Comparison of ENCODE assay signal across 23 cellular contexts in the genomic region with DNA sequence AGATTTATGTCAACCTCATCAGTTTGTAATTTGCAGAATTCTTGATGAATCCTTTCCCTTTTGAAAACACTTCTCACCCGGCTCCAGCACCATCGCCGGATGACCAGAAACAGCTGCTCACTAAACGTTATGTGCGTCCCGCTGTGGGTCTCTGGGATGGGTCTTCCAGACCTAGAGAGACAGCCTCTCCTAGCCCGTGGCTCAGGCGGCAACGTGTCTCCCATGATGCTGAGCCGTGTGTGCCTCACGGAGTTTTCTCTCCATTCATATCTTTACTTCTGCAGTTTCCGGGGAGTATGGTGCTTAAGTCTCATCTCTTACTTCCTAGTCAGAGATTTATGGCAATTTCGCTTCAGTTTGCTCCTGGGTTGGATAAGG. TPM values are rescaled to one million over a fixed set of nuclear protein-coding genes. Genes with fewer than 3 reads are reported as not detected.
A peak's percentile ranks its signal among the peaks of the same experiment; 100 is the strongest.
DNase-seq lines count a peak whose midpoint lies in the region; ATAC-seq, FAIRE-seq and TF ChIP-seq lines count a peak whose summit lies in the region.
"Had no signal": no experiment of that assay in that cellular context is flagged by ENCODE, and none has a peak within 500 bp of the region (broad histone marks: within the 10 kb centered on the region; RNA-seq: fewer than 3 reads in every experiment).

No MANE protein-coding gene starts in this region.

- no peak overlapping the region for H3K4me2 ChIP-seq in mammary epithelial cell (ENCODE audit: insufficient read depth, low read depth, low read length)

- POLR2A ChIA-PET in activated CD4-positive, alpha-beta memory T cell treated with anti-CD3 and anti-CD28 coated beads, Interleukin-2, amount 10 ng/mL, durations not matched to agents 7 days and 5 days (lab: Charles Lee): no interaction called here

- no peak overlapping the region for H3K4me3 ChIP-seq in breast epithelium
- H3K4me3 ChIP-seq in mammary epithelial cell (replicated peaks in 1 of 3; ENCODE audit: insufficient read depth in 1 of 3, low read depth in 2 of 3, low read length in 3 of 3): no peak overlapping the region
- H3K4me3 ChIP-seq in body of pancreas: no peak overlapping the region
- H3K4me3 ChIP-seq in kidney (ENCODE audit: low read length in 2 of 2): no peak overlapping the region
- H3K4me3 ChIP-seq in suprapubic skin: no peak overlapping the region

- no peak for TF ChIP-seq EP300 in suprapubic skin (IDR thresholded peaks at IDR 0.05)

- no peaks in the 10 kb centered on the region for H4K20me1 ChIP-seq in mammary epithelial cell (ENCODE audit: insufficient read depth, low read length)

- H3K27ac ChIP-seq in breast epithelium: peak overlapping the region; percentile 38 to 57
- H3K27ac ChIP-seq in mammary epithelial cell (ENCODE audit: insufficient read depth, low read depth, low read length): no peak overlapping the region
- peak overlapping the region in 3 of 4 donors; percentile 18 to 65 (median 55) for H3K27ac ChIP-seq in body of pancreas
- no peak overlapping the region for H3K27ac ChIP-seq in kidney (ENCODE audit: low read depth in 2 of 2, low read length in 2 of 2)
- peak overlapping the region; percentile 54 for H3K27ac ChIP-seq in suprapubic skin
- H3K27ac ChIP-seq: 22Rv1, HL-60 had no signal

- H3K4me1 Mint-ChIP-seq in activated CD8-positive, alpha-beta memory T cell treated with anti-CD3 and anti-CD28 coated beads, Interleukin-2, amount 10 ng/mL, durations not matched to agents 7 days and 5 days: no peaks in the 10 kb centered on the region
- H3K4me1 Mint-ChIP-seq in stimulated activated effector memory CD8-positive, alpha-beta T cell treated with anti-CD3 and anti-CD28 coated beads, Interleukin-12 subunit alpha, Interleukin-12 subunit beta, amount 100 ng/mL, for 72 hours: peaks cover 11% of the 10 kb centered on the region
- no peaks in the 10 kb centered on the region for H3K4me1 Mint-ChIP-seq in activated CD4-positive, alpha-beta memory T cell treated with anti-CD3 and anti-CD28 coated beads, Interleukin-2, amount 10 ng/mL, durations not matched to agents 7 days and 5 days

- H3K9me3 Mint-ChIP-seq in activated CD8-positive, alpha-beta memory T cell treated with anti-CD3 and anti-CD28 coated beads, Interleukin-2, amount 10 ng/mL, durations not matched to agents 7 days and 5 days (ENCODE audit: low read depth): no peaks in the 10 kb centered on the region
- H3K9me3 Mint-ChIP-seq in stimulated activated effector memory CD8-positive, alpha-beta T cell treated with anti-CD3 and anti-CD28 coated beads, Interleukin-12 subunit alpha, Interleukin-12 subunit beta, amount 100 ng/mL, for 72 hours: no peaks in the 10 kb centered on the region
- no peaks in the 10 kb centered on the region for H3K9me3 Mint-ChIP-seq in activated CD4-positive, alpha-beta memory T cell treated with anti-CD3 and anti-CD28 coated beads, Interleukin-2, amount 10 ng/mL, durations not matched to agents 7 days and 5 days
- H3K9me3 Mint-ChIP-seq: HFFc6 had no signal

- TF ChIP-seq CTCF in breast epithelium (IDR thresholded peaks at IDR 0.05) (no peak), mammary epithelial cell (conservative IDR thresholded peaks at IDR 0.05 in 1 of 2, IDR thresholded peaks at IDR 0.05 in 1 of 2; ENCODE audit: extremely low read depth in 1 of 2, insufficient read depth in 1 of 2, low read depth in 1 of 2, low read length in 2 of 2) (no peak), body of pancreas (IDR thresholded peaks at IDR 0.05) (no peak), kidney (IDR thresholded peaks at IDR 0.05; ENCODE audit: borderline replicate concordance, extremely low read depth, insufficient read depth) (no peak), suprapubic skin (IDR thresholded peaks at IDR 0.05) (no peak)

- H3K27me3 ChIP-seq in breast epithelium (no peaks in the 10 kb centered on the region), mammary epithelial cell (ENCODE audit: insufficient read depth, low read length) (no peaks in the 10 kb centered on the region), body of pancreas (no peaks in the 10 kb centered on the region), suprapubic skin (no peaks in the 10 kb centered on the region)

- no peaks in the 10 kb centered on the region for H3K79me2 ChIP-seq in mammary epithelial cell (ENCODE audit: insufficient read depth, low read length)

- H3K9ac ChIP-seq in mammary epithelial cell (ENCODE audit: insufficient read depth, low read length) (no peak overlapping the region), kidney (ENCODE audit: low read length in 2 of 2) (no peak overlapping the region)

- H3K4me1 ChIP-seq in breast epithelium (peaks cover 0 to 4% of the 10 kb centered on the region in 2 donors), mammary epithelial cell (ENCODE audit: insufficient read depth, low read length) (peaks cover 3% of the 10 kb centered on the region), body of pancreas (peaks cover 10% of the 10 kb centered on the region), kidney (ENCODE audit: control insufficient read depth in 1 of 2, insufficient read depth in 1 of 2, low read depth in 1 of 2, low read length in 2 of 2) (no peaks in the 10 kb centered on the region), suprapubic skin (peaks cover 18% of the 10 kb centered on the region)

- H3K27ac Mint-ChIP-seq in activated CD8-positive, alpha-beta memory T cell treated with anti-CD3 and anti-CD28 coated beads, Interleukin-2, amount 10 ng/mL, durations not matched to agents 7 days and 5 days: no peak overlapping the region
- H3K27ac Mint-ChIP-seq in stimulated activated effector memory CD8-positive, alpha-beta T cell treated with anti-CD3 and anti-CD28 coated beads, Interleukin-12 subunit alpha, Interleukin-12 subunit beta, amount 100 ng/mL, for 72 hours: no peak overlapping the region
- H3K27ac Mint-ChIP-seq in activated CD4-positive, alpha-beta memory T cell treated with anti-CD3 and anti-CD28 coated beads, Interleukin-2, amount 10 ng/mL, durations not matched to agents 7 days and 5 days: no peak overlapping the region
- H3K27ac Mint-ChIP-seq: HFFc6 had no signal

- intact Hi-C loops in breast epithelium (cut with DNase I; ENCODE audit: low total_unique reads): no loop called here
- intact Hi-C loops in mammary epithelial cell (cut with micrococcal nuclease): no loop called here
- intact Hi-C loops in body of pancreas (cut with DNase I): no loop called here
- intact Hi-C loops in kidney (cut with DNase I): no loop called here

- DNase-seq in breast epithelium (ENCODE audit: low spot score in 2 of 2) (no peak), mammary epithelial cell (no peak), body of pancreas (no peak), kidney (peak; percentile 58), suprapubic skin (ENCODE audit: low spot score in 2 of 2) (no peak)
- DNase-seq in activated CD8-positive, alpha-beta memory T cell treated with anti-CD3 and anti-CD28 coated beads, Interleukin-2, amount 10 ng/mL, durations not matched to agents 7 days and 5 days: no peak
- no peak for DNase-seq in stimulated activated effector memory CD8-positive, alpha-beta T cell treated with anti-CD3 and anti-CD28 coated beads, Interleukin-12 subunit alpha, Interleukin-12 subunit beta, amount 100 ng/mL, for 72 hours (ENCODE audit: low spot score in 2 of 2)
- DNase-seq in activated CD4-positive, alpha-beta memory T cell treated with anti-CD3 and anti-CD28 coated beads, Interleukin-2, amount 10 ng/mL, durations not matched to agents 7 days and 5 days: no peak
- DNase-seq: DMS153; EL; HFFc6; KBM-7; NCI-H1092; NCI-H1694; NCI-H2107; NCI-H345; NCI-H526 treated with DMSO at 0.1 percent for 48 hours; NK-92 treated with Interleukin-12 subunit alpha and Interleukin-12 subunit beta, amount 100 ng/mL, for 24 hours; OCI-M1 had no signal

- 95% methylated on average over 13 of the region's 13 CpGs for WGBS in mammary epithelial cell (ENCODE audit: low coverage, missing lambda C conversion rate)
- 78 to 85% methylated on average over 13 of the region's 13 CpGs for WGBS in body of pancreas, 2 donors
- WGBS in suprapubic skin: 71% methylated on average over 13 of the region's 13 CpGs

- H3K36me3 ChIP-seq in breast epithelium (no peaks in the 10 kb centered on the region), mammary epithelial cell (ENCODE audit: insufficient read depth, low read length) (no peaks in the 10 kb centered on the region), body of pancreas (replicated peaks in 1 of 2; ENCODE audit: insufficient read depth in 1 of 2, low read depth in 2 of 2) (no peaks in the 10 kb centered on the region), kidney (ENCODE audit: control insufficient read depth in 1 of 2, insufficient read depth in 2 of 2, low read length in 2 of 2) (peaks cover 0 to 7% of the 10 kb centered on the region in 2 donors), suprapubic skin (no peaks in the 10 kb centered on the region)

- TF ChIP-seq POLR2A in breast epithelium (IDR thresholded peaks at IDR 0.05) (no peak), body of pancreas (IDR thresholded peaks at IDR 0.05) (no peak), suprapubic skin (IDR thresholded peaks at IDR 0.05) (no peak)

- no TSS peak for BruUV-seq in mammary epithelial cell (replicated peaks; lab: Mats Ljungman, UMichigan)

- in situ Hi-C loops in mammary epithelial cell (cut with MboI; ENCODE audit: low sequenced_read_pairs in 2 of 2): no loop called here

- H3K36me3 Mint-ChIP-seq in activated CD8-positive, alpha-beta memory T cell treated with anti-CD3 and anti-CD28 coated beads, Interleukin-2, amount 10 ng/mL, durations not matched to agents 7 days and 5 days: no peaks in the 10 kb centered on the region
- no peaks in the 10 kb centered on the region for H3K36me3 Mint-ChIP-seq in stimulated activated effector memory CD8-positive, alpha-beta T cell treated with anti-CD3 and anti-CD28 coated beads, Interleukin-12 subunit alpha, Interleukin-12 subunit beta, amount 100 ng/mL, for 72 hours
- H3K36me3 Mint-ChIP-seq in activated CD4-positive, alpha-beta memory T cell treated with anti-CD3 and anti-CD28 coated beads, Interleukin-2, amount 10 ng/mL, durations not matched to agents 7 days and 5 days (ENCODE audit: low read depth): no peaks in the 10 kb centered on the region

- dilution Hi-C loops in mammary epithelial cell (cut with HindIII; ENCODE audit: low sequenced_read_pairs): no loop called here

- FAIRE-seq in kidney (lab: Jason Lieb, UNC): no peak

- H3K27me3 Mint-ChIP-seq in activated CD8-positive, alpha-beta memory T cell treated with anti-CD3 and anti-CD28 coated beads, Interleukin-2, amount 10 ng/mL, durations not matched to agents 7 days and 5 days: peaks cover 8% of the 10 kb centered on the region
- peaks cover 6% of the 10 kb centered on the region for H3K27me3 Mint-ChIP-seq in activated CD4-positive, alpha-beta memory T cell treated with anti-CD3 and anti-CD28 coated beads, Interleukin-2, amount 10 ng/mL, durations not matched to agents 7 days and 5 days

- no peak for ATAC-seq in body of pancreas
- ATAC-seq in activated CD8-positive, alpha-beta memory T cell treated with anti-CD3 and anti-CD28 coated beads, Interleukin-2, amount 10 ng/mL, durations not matched to agents 7 days and 5 days: no peak
- no peak for ATAC-seq in stimulated activated effector memory CD8-positive, alpha-beta T cell treated with anti-CD3 and anti-CD28 coated beads, Interleukin-12 subunit alpha, Interleukin-12 subunit beta, amount 100 ng/mL, for 72 hours

- no peak overlapping the region for H3K4me3 Mint-ChIP-seq in activated CD8-positive, alpha-beta memory T cell treated with anti-CD3 and anti-CD28 coated beads, Interleukin-2, amount 10 ng/mL, durations not matched to agents 7 days and 5 days
- no peak overlapping the region for H3K4me3 Mint-ChIP-seq in stimulated activated effector memory CD8-positive, alpha-beta T cell treated with anti-CD3 and anti-CD28 coated beads, Interleukin-12 subunit alpha, Interleukin-12 subunit beta, amount 100 ng/mL, for 72 hours
- no peak overlapping the region for H3K4me3 Mint-ChIP-seq in activated CD4-positive, alpha-beta memory T cell treated with anti-CD3 and anti-CD28 coated beads, Interleukin-2, amount 10 ng/mL, durations not matched to agents 7 days and 5 days
- H3K4me3 Mint-ChIP-seq: HFFc6 had no signal

- CTCF ChIA-PET in mammary epithelial cell (lab: Charles Lee; ENCODE audit: low non-redundant PET): no interaction called here
- CTCF ChIA-PET in activated CD8-positive, alpha-beta memory T cell treated with anti-CD3 and anti-CD28 coated beads, Interleukin-2, amount 10 ng/mL, durations not matched to agents 7 days and 5 days (lab: Charles Lee): no interaction called here
- CTCF ChIA-PET in activated CD4-positive, alpha-beta memory T cell treated with anti-CD3 and anti-CD28 coated beads, Interleukin-2, amount 10 ng/mL, durations not matched to agents 7 days and 5 days (lab: Charles Lee): no interaction called here

- no peak overlapping the region for H2AFZ ChIP-seq in mammary epithelial cell (ENCODE audit: low read depth, low read length)

- no peaks in the 10 kb centered on the region for H3K9me3 ChIP-seq in breast epithelium
- no peaks in the 10 kb centered on the region for H3K9me3 ChIP-seq in mammary epithelial cell (replicated peaks; ENCODE audit: insufficient read depth, low read length)
- H3K9me3 ChIP-seq in body of pancreas: no peaks in the 10 kb centered on the region
- H3K9me3 ChIP-seq in kidney (ENCODE audit: control insufficient read depth in 1 of 2, low read length in 2 of 2): no peaks in the 10 kb centered on the region
- no peaks in the 10 kb centered on the region for H3K9me3 ChIP-seq in suprapubic skin

RNA-seq across cellular contexts. Expression of gene ACR, which starts 25.0 kb away (rescaled TPM):
- total RNA-seq in breast epithelium (under 1 TPM in 2 of 3 donors, not detected in 1; 0.44 to 0.80 TPM), mammary epithelial cell (not detected), body of pancreas (not detected), kidney (1.6 TPM), suprapubic skin (not detected)
- polyA plus RNA-seq in mammary epithelial cell (not detected), kidney (ENCODE audit: insufficient read depth, low read depth, low replicate concordance) (1.0 TPM)
- not detected for polyA minus RNA-seq in mammary epithelial cell
- total RNA-seq in activated CD8-positive, alpha-beta memory T cell treated with anti-CD3 and anti-CD28 coated beads, Interleukin-2, amount 10 ng/mL, durations not matched to agents 7 days and 5 days: not detected
- total RNA-seq in activated CD4-positive, alpha-beta memory T cell treated with anti-CD3 and anti-CD28 coated beads, Interleukin-2, amount 10 ng/mL, durations not matched to agents 7 days and 5 days: not detected
- total RNA-seq: H4, HFFc6, M059J had no signal

RNA-seq across cellular contexts. Expression of gene SHANK3, which starts 40.4 kb away (rescaled TPM):
- total RNA-seq in breast epithelium (10 to 100 TPM in 1 of 3 donors, 1 to 10 TPM in 2; 4.8 to 28.8 (median 5.9) TPM), mammary epithelial cell (10 to 100 TPM in 1 of 2 donors, 1 to 10 TPM in 1; 3.5 to 12.9 TPM), body of pancreas (10 to 100 TPM in 1 of 2 donors, 1 to 10 TPM in 1; 6.0 to 15.5 TPM), kidney (40.5 TPM), suprapubic skin (10 to 100 TPM in 2 of 4 donors, 1 to 10 TPM in 2; 2.9 to 15.9 (median 9.5) TPM)
- polyA plus RNA-seq in mammary epithelial cell (3.3 TPM), kidney (ENCODE audit: insufficient read depth, low read depth, low replicate concordance) (8.8 TPM)
- polyA minus RNA-seq in mammary epithelial cell: 2.9 TPM
- total RNA-seq in activated CD8-positive, alpha-beta memory T cell treated with anti-CD3 and anti-CD28 coated beads, Interleukin-2, amount 10 ng/mL, durations not matched to agents 7 days and 5 days: under 1 TPM in 1 of 2 experiments, not detected in 1; 0.05 TPM
- total RNA-seq in activated CD4-positive, alpha-beta memory T cell treated with anti-CD3 and anti-CD28 coated beads, Interleukin-2, amount 10 ng/mL, durations not matched to agents 7 days and 5 days: under 1 TPM in 1 of 2 experiments, not detected in 1; 0.08 TPM

Comparison
In these comparisons a context has a peak if more than half of its experiments do, and no peak if none do; other contexts are left out.
1. H3K27ac ChIP-seq: peak in breast epithelium (2 of 2), body of pancreas (3 of 4) and suprapubic skin (single experiment); none in mammary epithelial cell (single experiment) and kidney (0 of 2).